In genomic region chr2:98875081-98875728, GRCh38 we compare ENCODE assay signal across 1 cellular context.
TF ChIP-seq lines count a peak whose summit lies in the region.

No MANE protein-coding gene starts in this region.

TF ChIP-seq in GM12878, 131 proteins besides CTCF, POLR2A, EP300 and RAD21 (continued from another document):
- TF ChIP-seq ZBTB4 (CRISPR knock-in tag; IDR thresholded peaks at IDR 0.05) = no peak
- peak; percentile 94 for TF ChIP-seq FOXM1 (IDR thresholded peaks at IDR 0.05; ENCODE audit: low read depth, low read length)
- TF ChIP-seq CEBPB (IDR thresholded peaks at IDR 0.05; ENCODE audit: borderline replicate concordance in 1 of 2, low read depth in 2 of 2, low read length in 2 of 2) = 0 out of 4 replicates have a peak, but pooled peaks of 1 of the 2 experiments have one; percentile 47
- no peak; the same call in 1 of the 2 replicates for TF ChIP-seq MTA2 (IDR thresholded peaks at IDR 0.05; ENCODE audit: low read depth)
- no peak for TF ChIP-seq CHD4 (IDR thresholded peaks at IDR 0.05)
